Comparison of ENCODE assay signal across 18 cellular contexts in the genomic region with DNA sequence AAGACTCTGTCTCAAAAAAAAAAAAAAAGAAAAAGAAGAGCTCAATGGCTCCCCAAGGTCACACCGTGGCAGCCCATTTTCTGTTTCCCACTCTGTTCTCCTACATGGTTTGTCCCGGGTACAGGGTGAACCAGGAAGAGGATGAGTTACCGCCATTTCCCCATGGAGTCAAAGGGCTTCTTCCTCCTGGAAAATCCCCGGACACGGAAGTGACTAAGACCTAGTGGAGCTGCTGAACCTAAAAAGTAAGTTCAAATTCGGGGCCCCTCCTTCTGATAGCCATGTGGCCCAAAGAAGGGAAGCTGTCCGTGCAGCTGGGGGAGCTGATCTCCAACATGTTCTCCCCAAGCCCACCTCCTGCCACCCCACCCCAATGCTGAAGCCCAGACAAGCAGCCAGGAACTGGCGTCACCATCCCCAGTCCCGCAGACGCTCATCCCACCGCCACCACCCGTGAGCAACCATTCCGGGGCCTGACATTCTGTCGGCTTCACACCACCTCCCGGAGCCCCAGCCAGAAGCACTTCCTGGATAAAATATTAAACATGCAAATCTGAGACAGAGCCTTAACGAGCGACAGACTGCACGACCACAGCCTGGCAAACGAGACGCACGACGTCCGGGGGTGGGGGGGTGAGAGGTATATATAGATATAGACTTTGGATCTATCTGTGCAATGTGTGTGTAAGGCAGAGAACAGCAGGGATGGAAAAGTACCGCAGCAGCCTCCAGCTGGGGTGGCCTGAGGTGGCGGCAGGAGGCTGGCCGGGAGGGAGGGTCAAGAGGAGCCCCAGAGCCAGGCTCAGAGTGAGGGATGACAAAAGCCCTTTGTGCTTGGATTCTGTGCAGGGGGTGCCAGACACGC. TPM values are rescaled to one million over a fixed set of nuclear protein-coding genes. Genes with fewer than 3 reads are reported as not detected.
DNase-seq lines count a peak whose midpoint lies in the region; ATAC-seq, FAIRE-seq and TF ChIP-seq lines count a peak whose summit lies in the region.
"Had no signal": no experiment of that assay in that cellular context is flagged by ENCODE, and none has a peak within 500 bp of the region (broad histone marks: within the 10 kb centered on the region; RNA-seq: fewer than 3 reads in every experiment).

No MANE protein-coding gene starts in this region.

- 54% methylated on average over 26 of the region's 27 CpGs for WGBS in GM12878 (ENCODE audit: insufficient coverage, insufficient replicate concordance, low lambda C conversion rate, missing lambda C conversion rate)

- FAIRE-seq in GM12878 (lab: Jason Lieb, UNC), result no peak
- FAIRE-seq: keratinocyte had no signal

- H3K9me3 ChIP-seq in GM12878 (replicated peaks; ENCODE audit: control insufficient read depth, insufficient read depth, low read length), result no peaks in the 10 kb centered on the region
- H3K9me3 ChIP-seq: adrenal gland, transverse colon had no signal

- TF ChIP-seq POLR2A in GM12878 (IDR thresholded peaks at IDR 0.05; ENCODE audit: low read depth, low read length), result peak; percentile 43; the same call in 1 of the 2 replicates

- POLR2A ChIA-PET in GM12878 (lab: Charles Lee), result interaction anchor here (0.5 to 0.9 kb wide), 2 partner anchors 33 to 212 kb away, joined by 3 to 4 read pairs; no protein-coding TSS in a partner anchor

- peaks cover 55% of the 10 kb centered on the region for H3K4me1 ChIP-seq in GM12878 (ENCODE audit: control insufficient read depth, insufficient read depth, low read length)
- H3K4me1 ChIP-seq: adrenal gland had no signal

- 0 out of 2 replicates have a peak overlapping the region, but pooled peaks have one; percentile 23 for H3K4me2 ChIP-seq in GM12878 (ENCODE audit: control insufficient read depth, insufficient read depth)

- TF ChIP-seq EP300 in GM12878 (IDR thresholded peaks at IDR 0.05; ENCODE audit: borderline replicate concordance in 1 of 2, control insufficient read depth in 1 of 2, low read depth in 2 of 2, low read length in 2 of 2), result no peak

- intact Hi-C loops in GM12878 (cut with micrococcal nuclease; ENCODE audit: unreplicated experiment) (no loop called here), left colon (cut with DNase I, micrococcal nuclease) (no loop called here)

- H3K9ac ChIP-seq in GM12878 (ENCODE audit: control insufficient read depth, insufficient read depth, low read length), result no peak overlapping the region

- H4K20me1 ChIP-seq in GM12878 (ENCODE audit: control insufficient read depth, insufficient read depth), result no peaks in the 10 kb centered on the region

- no peak overlapping the region for H3K4me3 Mint-ChIP-seq in stimulated activated effector memory CD8-positive, alpha-beta T cell treated with anti-CD3 and anti-CD28 coated beads, Interleukin-12 subunit alpha, Interleukin-12 subunit beta, amount 100 ng/mL, for 72 hours
- H3K4me3 Mint-ChIP-seq in activated T-helper 17 cell treated with anti-CD3 and anti-CD28 coated beads, Interleukin-2, amount 50 U/mL, for 72 hours, result no peak overlapping the region
- H3K4me3 Mint-ChIP-seq: naive B cell had no signal

- no peaks in the 10 kb centered on the region for H3K79me2 ChIP-seq in GM12878 (ENCODE audit: control insufficient read depth, insufficient read depth, low read length)

- RAD21 ChIA-PET in GM12878 (lab: Charles Lee; ENCODE audit: unreplicated experiment), result interaction anchor here (2.3 to 13.5 kb wide), 3 partner anchors 52 to 98 kb away, joined by 10 to 294 read pairs (median 61); a partner anchor contains a TSS

- in situ Hi-C loops in GM12878 (cut with MboI), result no loop called here

- no peak overlapping the region for H3K4me3 ChIP-seq in GM12878
- H3K4me3 ChIP-seq: adrenal gland, skin epidermis, transverse colon had no signal

- CTCF ChIA-PET in GM12878 (lab: Yijun Ruan, JAX), result interaction anchor here (0.6 to 14.9 kb wide), 7 partner anchors 9 to 168 kb away, joined by 3 to 492 read pairs (median 3); a partner anchor contains a TSS

- BruUV-seq in GM12878 (replicated peaks; lab: Mats Ljungman, UMichigan), result no TSS peak

- no peaks in the 10 kb centered on the region for H3K9me3 Mint-ChIP-seq in stimulated activated effector memory CD8-positive, alpha-beta T cell treated with anti-CD3 and anti-CD28 coated beads, Interleukin-12 subunit alpha, Interleukin-12 subunit beta, amount 100 ng/mL, for 72 hours
- H3K9me3 Mint-ChIP-seq in activated T-helper 17 cell treated with anti-CD3 and anti-CD28 coated beads, Interleukin-2, amount 50 U/mL, for 72 hours, result no peaks in the 10 kb centered on the region
- H3K9me3 Mint-ChIP-seq: naive B cell had no signal

- no peak overlapping the region for H3K27ac ChIP-seq in GM12878 (ENCODE audit: control insufficient read depth, insufficient read depth)
- H3K27ac ChIP-seq: 22Rv1, adrenal gland, skin epidermis, transverse colon had no signal

- H3K4me1 Mint-ChIP-seq in stimulated activated effector memory CD8-positive, alpha-beta T cell treated with anti-CD3 and anti-CD28 coated beads, Interleukin-12 subunit alpha, Interleukin-12 subunit beta, amount 100 ng/mL, for 72 hours, result peaks cover 25% of the 10 kb centered on the region
- H3K4me1 Mint-ChIP-seq in activated T-helper 17 cell treated with anti-CD3 and anti-CD28 coated beads, Interleukin-2, amount 50 U/mL, for 72 hours, result no peaks in the 10 kb centered on the region

- SMC1A ChIA-PET in GM12878 (lab: Charles Lee; ENCODE audit: uncharacterized antibody, unreplicated experiment), result interaction anchor here (0.6 to 2.1 kb wide), 3 partner anchors 78 to 99 kb away, joined by 3 to 7 read pairs (median 4); no protein-coding TSS in a partner anchor

- no peaks in the 10 kb centered on the region for H3K36me3 ChIP-seq in GM12878 (ENCODE audit: control insufficient read depth in 2 of 2, insufficient read depth in 2 of 2, low read length in 1 of 2)
- H3K36me3 ChIP-seq: adrenal gland, transverse colon had no signal

- TF ChIP-seq CTCF in GM12878 (IDR thresholded peaks at IDR 0.05 in 2 of 3, conservative IDR thresholded peaks at IDR 0.05 in 1 of 3; ENCODE audit: control insufficient read depth in 2 of 3, extremely low read depth in 1 of 3, insufficient read depth in 1 of 3, low read depth in 3 of 3, low read length in 3 of 3), result no peak

- H2AFZ ChIP-seq in GM12878 (ENCODE audit: control insufficient read depth, low read depth, low read length), result peak overlapping the region; percentile 54; the same call in 1 of the 2 replicates

- H3K36me3 Mint-ChIP-seq in stimulated activated effector memory CD8-positive, alpha-beta T cell treated with anti-CD3 and anti-CD28 coated beads, Interleukin-12 subunit alpha, Interleukin-12 subunit beta, amount 100 ng/mL, for 72 hours, result no peaks in the 10 kb centered on the region
- H3K36me3 Mint-ChIP-seq in activated T-helper 17 cell treated with anti-CD3 and anti-CD28 coated beads, Interleukin-2, amount 50 U/mL, for 72 hours (ENCODE audit: low read depth), result no peaks in the 10 kb centered on the region
- H3K36me3 Mint-ChIP-seq: naive B cell had no signal

- peaks cover 30% of the 10 kb centered on the region for H3K27me3 Mint-ChIP-seq in activated T-helper 17 cell treated with anti-CD3 and anti-CD28 coated beads, Interleukin-2, amount 50 U/mL, for 72 hours

- ATAC-seq in GM12878, result no peak
- ATAC-seq in left colon, result peak; percentile 70
- no peak for ATAC-seq in stimulated activated effector memory CD8-positive, alpha-beta T cell treated with anti-CD3 and anti-CD28 coated beads, Interleukin-12 subunit alpha, Interleukin-12 subunit beta, amount 100 ng/mL, for 72 hours
- no peak for ATAC-seq in activated T-helper 17 cell treated with anti-CD3 and anti-CD28 coated beads, Interleukin-2, amount 50 U/mL, for 72 hours (replicated peaks)

- peak; percentile 65 to 67 for DNase-seq in NCI-H524 (lab: John Stamatoyannopoulos, UW)
- DNase-seq in NCI-H524 treated with DMSO at 0.1 percent for 48 hours (lab: John Stamatoyannopoulos, UW), result no peak
- no peak for DNase-seq in GM12878 (ENCODE audit: low read depth, low spot score)
- DNase-seq in left colon, result peak in 1 of 2 donors; percentile 25
- no peak for DNase-seq in stimulated activated effector memory CD8-positive, alpha-beta T cell treated with anti-CD3 and anti-CD28 coated beads, Interleukin-12 subunit alpha, Interleukin-12 subunit beta, amount 100 ng/mL, for 72 hours (ENCODE audit: low spot score in 2 of 2)
- DNase-seq in DMS153 (lab: John Stamatoyannopoulos, UW), result no peak
- no peak for DNase-seq in T-helper 9 cell
- DNase-seq: activated CD8-positive, alpha-beta memory T cell treated with anti-CD3 and anti-CD28 coated beads, Interleukin-2, amount 50 U/mL, for 48 hours; adrenal gland; foreskin fibroblast; naive B cell; NCI-H1105 treated with DMSO at 0.1 percent for 48 hours; NCI-H69; transverse colon had no signal

- H3K27ac Mint-ChIP-seq in stimulated activated effector memory CD8-positive, alpha-beta T cell treated with anti-CD3 and anti-CD28 coated beads, Interleukin-12 subunit alpha, Interleukin-12 subunit beta, amount 100 ng/mL, for 72 hours, result peak overlapping the region; percentile 16
- H3K27ac Mint-ChIP-seq in activated T-helper 17 cell treated with anti-CD3 and anti-CD28 coated beads, Interleukin-2, amount 50 U/mL, for 72 hours, result no peak overlapping the region
- H3K27ac Mint-ChIP-seq: naive B cell had no signal

- TF ChIP-seq RAD21 in GM12878 (IDR thresholded peaks at IDR 0.05; ENCODE audit: insufficient read depth, low read depth, low read length), result no peak

- no peaks in the 10 kb centered on the region for H3K27me3 ChIP-seq in GM12878 (replicated peaks in 1 of 2; ENCODE audit: control insufficient read depth in 2 of 2, insufficient read depth in 2 of 2, low read length in 1 of 2)

RNA-seq across cellular contexts. Expression of a gene that starts 17.6 kb away (rescaled TPM):
- 2.3 and 2.9 TPM in 2 replicates for total RNA-seq in GM12878 (2013; cell fraction: nucleolus; rRNA removed)
- total RNA-seq in GM12878 (2014; rRNA removed) (4.8 and 5.0 TPM in 2 replicates), GM12878 (2014; rRNA removed; fragmentation: Illumina TruSeq; extraction: Trizol) (3.3 and 3.6 TPM in 2 replicates), GM12878 (2021) (9.0 and 9.7 TPM in 2 replicates), left colon (under 1 TPM; 0.22 to 0.46 TPM)
- polyA plus RNA-seq in GM12878 (2011; ENCODE audit: low read depth), result 1.6 TPM
- polyA plus RNA-seq in GM12878 (2011; rRNA removed) (7.7 and 8.2 TPM in 2 replicates), GM12878 (2014; fragmentation: Illumina TruSeq; extraction: Trizol) (3.9 and 4.0 TPM in 2 replicates), GM12878 (2014; fragmentation: Nextera tagmentation; extraction: Ambion mirVana) (1 to 10 TPM in 1 of 2 experiments, under 1 TPM in 1; 0.53 to 1.4 TPM), GM12878 (2014; rRNA removed) (5.9 and 6.3 TPM in 2 replicates), GM12878 (2016; fragmentation: Nextera tagmentation; extraction: Ambion mirVana) (1 to 10 TPM; 1.6 to 2.2 TPM)
- polyA plus RNA-seq in GM12878 (2011; cell fraction: cytosol; rRNA removed), result 8.4 and 11.0 TPM in 2 replicates
- 6.4 and 8.4 TPM in 2 replicates for polyA plus RNA-seq in GM12878 (2011; cell fraction: nucleus; rRNA removed)
- 5.3 and 5.8 TPM in 2 replicates for polyA plus RNA-seq in GM12878 (2012)
- 5.6 and 8.5 TPM in 2 replicates for polyA minus RNA-seq in GM12878 (2011; rRNA and poly(A)+ RNA removed)
- polyA minus RNA-seq in GM12878 (2011; cell fraction: cytosol; rRNA and poly(A)+ RNA removed), result 5.2 and 7.2 TPM in 2 replicates
- 3.0 and 4.8 TPM in 2 replicates for polyA minus RNA-seq in GM12878 (2011; cell fraction: nucleus; rRNA and poly(A)+ RNA removed)
- total RNA-seq in activated T-helper 17 cell treated with anti-CD3 and anti-CD28 coated beads, Interleukin-2, amount 50 U/mL, for 72 hours, result 10 to 100 TPM; 29.6 to 39.1 TPM

RNA-seq across cellular contexts. Expression of a gene that starts 47.9 kb away (rescaled TPM):
- total RNA-seq in GM12878 (2013; cell fraction: nucleolus; rRNA removed), result 281 and 323 TPM in 2 replicates
- 44.2 and 46.0 TPM in 2 replicates for total RNA-seq in GM12878 (2014; rRNA removed)
- 29.0 and 31.2 TPM in 2 replicates for total RNA-seq in GM12878 (2014; rRNA removed; fragmentation: Illumina TruSeq; extraction: Trizol)
- 89.0 and 105 TPM in 2 replicates for total RNA-seq in GM12878 (2021)
- polyA plus RNA-seq in GM12878 (2011; ENCODE audit: low read depth), result 26.0 TPM
- polyA plus RNA-seq in GM12878 (2011; rRNA removed), result 33.8 and 47.5 TPM in 2 replicates
- polyA plus RNA-seq in GM12878 (2011; cell fraction: cytosol; rRNA removed), result 31.7 and 44.9 TPM in 2 replicates
- 244 and 265 TPM in 2 replicates for polyA plus RNA-seq in GM12878 (2011; cell fraction: nucleus; rRNA removed)
- polyA plus RNA-seq in GM12878 (2012), result 55.5 and 60.9 TPM in 2 replicates
- polyA plus RNA-seq in GM12878 (2014; fragmentation: Illumina TruSeq; extraction: Trizol), result 35.2 and 43.6 TPM in 2 replicates
- polyA plus RNA-seq in GM12878 (2014; fragmentation: Nextera tagmentation; extraction: Ambion mirVana), result 1 to 10 TPM; 4.8 to 4.9 TPM
- 75.7 and 82.4 TPM in 2 replicates for polyA plus RNA-seq in GM12878 (2014; rRNA removed)
- 1 to 10 TPM; 7.2 to 8.2 TPM for polyA plus RNA-seq in GM12878 (2016; fragmentation: Nextera tagmentation; extraction: Ambion mirVana)
- polyA minus RNA-seq in GM12878 (2011; rRNA and poly(A)+ RNA removed), result 59.4 and 104 TPM in 2 replicates
- polyA minus RNA-seq in GM12878 (2011; cell fraction: cytosol; rRNA and poly(A)+ RNA removed), result 30.6 and 31.9 TPM in 2 replicates
- 72.8 and 128 TPM in 2 replicates for polyA minus RNA-seq in GM12878 (2011; cell fraction: nucleus; rRNA and poly(A)+ RNA removed)
- 10 to 100 TPM; 82.5 to 87.9 TPM for total RNA-seq in left colon
- total RNA-seq in activated T-helper 17 cell treated with anti-CD3 and anti-CD28 coated beads, Interleukin-2, amount 50 U/mL, for 72 hours, result 100 to 1,000 TPM; 232 to 395 TPM

RNA-seq across cellular contexts. Expression of a gene that starts 51.4 kb away (rescaled TPM):
- 2.3 and 3.6 TPM in 2 replicates for total RNA-seq in GM12878 (2013; cell fraction: nucleolus; rRNA removed)
- under 0.01 TPM in 1 of 2 replicates, not detected in the other for total RNA-seq in GM12878 (2014; rRNA removed)
- total RNA-seq in GM12878 (2014; rRNA removed; fragmentation: Illumina TruSeq; extraction: Trizol), result 0.09 and 0.14 TPM in 2 replicates
- 0.74 and 0.85 TPM in 2 replicates for total RNA-seq in GM12878 (2021)
- 0.09 TPM for polyA plus RNA-seq in GM12878 (2011; ENCODE audit: low read depth)
- polyA plus RNA-seq in GM12878 (2011; rRNA removed), result 0.17 and 0.53 TPM in 2 replicates
- 0.55 and 0.74 TPM in 2 replicates for polyA plus RNA-seq in GM12878 (2011; cell fraction: cytosol; rRNA removed)
- polyA plus RNA-seq in GM12878 (2011; cell fraction: nucleus; rRNA removed), result 5.0 and 6.2 TPM in 2 replicates
- 0.88 and 1.4 TPM in 2 replicates for polyA plus RNA-seq in GM12878 (2012)
- polyA plus RNA-seq in GM12878 (2014; fragmentation: Illumina TruSeq; extraction: Trizol), result 0.25 TPM in 1 of 2 replicates, not detected in the other
- not detected for polyA plus RNA-seq in GM12878 (2014; fragmentation: Nextera tagmentation; extraction: Ambion mirVana)
- 0.20 and 0.74 TPM in 2 replicates for polyA plus RNA-seq in GM12878 (2014; rRNA removed)
- polyA plus RNA-seq in GM12878 (2016; fragmentation: Nextera tagmentation; extraction: Ambion mirVana), result under 1 TPM in 1 of 2 experiments, not detected in 1; 0.19 TPM
- polyA minus RNA-seq in GM12878 (2011; rRNA and poly(A)+ RNA removed), result 0.37 and 1.5 TPM in 2 replicates
- polyA minus RNA-seq in GM12878 (2011; cell fraction: cytosol; rRNA and poly(A)+ RNA removed), result 1.2 and 1.5 TPM in 2 replicates
- polyA minus RNA-seq in GM12878 (2011; cell fraction: nucleus; rRNA and poly(A)+ RNA removed), result 0.96 and 1.2 TPM in 2 replicates
- 1 to 10 TPM; 3.1 TPM for total RNA-seq in left colon
- under 1 TPM in 1 of 2 donors, not detected in 1; 0.71 TPM for total RNA-seq in activated T-helper 17 cell treated with anti-CD3 and anti-CD28 coated beads, Interleukin-2, amount 50 U/mL, for 72 hours

Comparison
In these comparisons a context has a peak if more than half of its experiments do, and no peak if none do; other contexts are left out.
1. DNase-seq: peak in NCI-H524 (2 of 2); none in NCI-H524 treated with DMSO at 0.1 percent for 48 hours (single experiment), GM12878 (single experiment), stimulated activated effector memory CD8-positive, alpha-beta T cell treated with anti-CD3 and anti-CD28 coated beads, Interleukin-12 subunit alpha, Interleukin-12 subunit beta, amount 100 ng/mL, for 72 hours (0 of 2), DMS153 (single experiment) and T-helper 9 cell (single experiment).